ENCODE assay signal across 23 cellular contexts in genomic region chr10:23120001-23120934, GRCh38.
"Had no signal": no experiment of that assay in that cellular context is flagged by ENCODE, and none has a peak within 500 bp of the region (broad histone marks: within the 10 kb centered on the region; RNA-seq: fewer than 3 reads in every experiment).

No MANE protein-coding gene starts in this region.

- DNase-seq: activated CD4-positive, alpha-beta T cell treated with anti-CD3 and anti-CD28 coated beads for 4 hours; activated CD8-positive, alpha-beta memory T cell treated with anti-CD3 and anti-CD28 coated beads, Interleukin-2, amount 50 U/mL, for 4 hours; activated CD8-positive, alpha-beta T cell treated with anti-CD3 and anti-CD28 coated beads, Interleukin-2, amount 10 ng/mL, durations not matched to agents 7 days and 5 days; activated gamma-delta T cell; activated T-cell treated with anti-CD3 and anti-CD28 coated beads, Interleukin-2, amount 50 U/mL, for 72 hours; effector memory CD4-positive, alpha-beta T cell; foreskin fibroblast; heart left ventricle; mucosa of descending colon; naive thymus-derived CD4-positive, alpha-beta T cell; psoas muscle; right lobe of liver; stimulated activated CD4-positive, alpha-beta T cell treated with anti-CD3 and anti-CD28 coated beads, Interleukin-4, amount 100 ng/mL, for 4 hours; stimulated activated CD8-positive, alpha-beta memory T cell treated with anti-CD3 and anti-CD28 coated beads, Interleukin-4, amount 100 ng/mL, for 48 hours; stimulated activated naive CD4-positive, alpha-beta T cell treated with Interleukin-2 at 50 U/mL for 16 hours; T-helper 2 cell had no signal

- ATAC-seq: activated CD8-positive, alpha-beta T cell treated with anti-CD3 and anti-CD28 coated beads, Interleukin-2, amount 10 ng/mL, durations not matched to agents 7 days and 5 days; activated naive CD4-positive, alpha-beta T cell treated with anti-CD3 and anti-CD28 coated beads, Interleukin-2, amount 50 U/mL, for 72 hours; activated T-cell treated with anti-CD3 and anti-CD28 coated beads, Interleukin-2, amount 50 U/mL, for 72 hours; mucosa of descending colon; naive thymus-derived CD4-positive, alpha-beta T cell; psoas muscle; right lobe of liver; WTC11 had no signal

- H3K9me3 ChIP-seq: mucosa of descending colon, neutrophil, psoas muscle, right lobe of liver, suprapubic skin had no signal

- H3K27me3 ChIP-seq: heart left ventricle, neutrophil, right lobe of liver, suprapubic skin had no signal

- H3K4me3 ChIP-seq: heart left ventricle, mucosa of descending colon, psoas muscle, right lobe of liver, smooth muscle cell, suprapubic skin had no signal

- H3K27ac ChIP-seq: heart left ventricle, neutrophil, psoas muscle, right lobe of liver, suprapubic skin had no signal

- FAIRE-seq: islet of Langerhans, TTC549 had no signal

- H3K4me1 ChIP-seq: psoas muscle, right lobe of liver, suprapubic skin had no signal
